20 cellular contexts compared by ENCODE assay signal in genomic region chr12:93429448-93429847, GRCh38.
"Had no signal": no experiment of that assay in that cellular context is flagged by ENCODE, and none has a peak within 500 bp of the region (broad histone marks: within the 10 kb centered on the region; RNA-seq: fewer than 3 reads in every experiment).

No MANE protein-coding gene starts in this region.

- H3K27me3 Mint-ChIP-seq: activated CD4-positive, alpha-beta memory T cell treated with anti-CD3 and anti-CD28 coated beads for 36 hours; activated naive CD4-positive, alpha-beta T cell treated with anti-CD3 and anti-CD28 coated beads, Interleukin-2, amount 10 ng/mL, durations not matched to agents 7 days and 5 days; activated naive CD8-positive, alpha-beta T cell treated with anti-CD3 and anti-CD28 coated beads, Interleukin-2, amount 50 U/mL, for 24 hours; activated T-cell treated with anti-CD3 and anti-CD28 coated beads, Interleukin-2, amount 50 U/mL, for 24 hours; brain; stimulated activated naive CD8-positive, alpha-beta T cell treated with anti-CD3 and anti-CD28 coated beads, Interleukin-15, Interleukin-2, amounts not matched to agents 100 ng/mL and 50 ng/mL, for 24 hours had no signal

- H3K9me3 Mint-ChIP-seq: activated CD4-positive, alpha-beta memory T cell treated with anti-CD3 and anti-CD28 coated beads for 36 hours; activated naive CD4-positive, alpha-beta T cell treated with anti-CD3 and anti-CD28 coated beads, Interleukin-2, amount 10 ng/mL, durations not matched to agents 7 days and 5 days; activated naive CD8-positive, alpha-beta T cell treated with anti-CD3 and anti-CD28 coated beads, Interleukin-2, amount 50 U/mL, for 24 hours; activated T-cell treated with anti-CD3 and anti-CD28 coated beads, Interleukin-2, amount 50 U/mL, for 24 hours; brain; nephron; stimulated activated naive CD8-positive, alpha-beta T cell treated with anti-CD3 and anti-CD28 coated beads, Interleukin-15, Interleukin-2, amounts not matched to agents 100 ng/mL and 50 ng/mL, for 24 hours had no signal

- ATAC-seq: activated naive CD8-positive, alpha-beta T cell treated with anti-CD3 and anti-CD28 coated beads, Interleukin-2, amount 50 U/mL, for 24 hours; left cardiac atrium had no signal

- H3K27ac Mint-ChIP-seq: activated CD4-positive, alpha-beta memory T cell treated with anti-CD3 and anti-CD28 coated beads for 36 hours; activated naive CD4-positive, alpha-beta T cell treated with anti-CD3 and anti-CD28 coated beads, Interleukin-2, amount 10 ng/mL, durations not matched to agents 7 days and 5 days; activated naive CD8-positive, alpha-beta T cell treated with anti-CD3 and anti-CD28 coated beads, Interleukin-2, amount 50 U/mL, for 24 hours; stimulated activated naive CD8-positive, alpha-beta T cell treated with anti-CD3 and anti-CD28 coated beads, Interleukin-15, Interleukin-2, amounts not matched to agents 100 ng/mL and 50 ng/mL, for 24 hours had no signal

- H3K9me3 ChIP-seq: esophagus squamous epithelium, lower lobe of right lung, transverse colon, uterus had no signal

- H3K27ac ChIP-seq: hepatocyte, lower lobe of right lung, transverse colon, uterus had no signal

- H3K4me3 Mint-ChIP-seq: activated CD4-positive, alpha-beta memory T cell treated with anti-CD3 and anti-CD28 coated beads for 36 hours; activated naive CD4-positive, alpha-beta T cell treated with anti-CD3 and anti-CD28 coated beads, Interleukin-2, amount 10 ng/mL, durations not matched to agents 7 days and 5 days; activated naive CD8-positive, alpha-beta T cell treated with anti-CD3 and anti-CD28 coated beads, Interleukin-2, amount 50 U/mL, for 24 hours; activated T-cell treated with anti-CD3 and anti-CD28 coated beads, Interleukin-2, amount 50 U/mL, for 24 hours; brain; nephron; stimulated activated naive CD8-positive, alpha-beta T cell treated with anti-CD3 and anti-CD28 coated beads, Interleukin-15, Interleukin-2, amounts not matched to agents 100 ng/mL and 50 ng/mL, for 24 hours had no signal

- DNase-seq: activated CD4-positive, alpha-beta memory T cell treated with anti-CD3 and anti-CD28 coated beads for 36 hours; activated effector memory CD4-positive, alpha-beta T cell treated with Interleukin-2 at 50 U/mL for 16 hours; activated naive CD4-positive, alpha-beta T cell treated with anti-CD3 and anti-CD28 coated beads, Interleukin-2, amount 10 ng/mL, durations not matched to agents 7 days and 5 days; activated naive CD8-positive, alpha-beta T cell treated with anti-CD3 and anti-CD28 coated beads, Interleukin-2, amount 50 U/mL, for 24 hours; activated T-cell treated with anti-CD3 and anti-CD28 coated beads, Interleukin-2, amount 50 U/mL, for 24 hours; anterior cingulate cortex; effector CD8-positive, alpha-beta T cell; esophagus squamous epithelium; left cardiac atrium; lower lobe of right lung; midbrain; retina; stimulated activated CD4-positive, alpha-beta T cell treated with anti-CD3 and anti-CD28 coated beads, Interleukin-12 subunit alpha, Interleukin-12 subunit beta, amount 100 ng/mL, for 4 hours; stimulated activated CD4-positive, alpha-beta T cell treated with anti-CD3 and anti-CD28 coated beads, Interleukin-2, amount 100 ng/mL, for 24 hours; transverse colon; uterus had no signal

- H3K4me3 ChIP-seq: esophagus squamous epithelium, hepatocyte, lower lobe of right lung, transverse colon, uterus had no signal

- H3K4me2 ChIP-seq: hepatocyte had no signal

- H3K36me3 ChIP-seq: esophagus squamous epithelium, lower lobe of right lung, transverse colon, uterus had no signal

- H2AFZ ChIP-seq: hepatocyte had no signal

- H3K27me3 ChIP-seq: esophagus squamous epithelium, hepatocyte, transverse colon, uterus had no signal
